ENCODE assay signal across 8 cellular contexts in genomic region chr3:51385621-51386091, GRCh38. TPM values are rescaled to one million over a fixed set of nuclear protein-coding genes. Genes with fewer than 3 reads are reported as not detected.
A peak's percentile ranks its signal among the peaks of the same experiment; 100 is the strongest.
DNase-seq lines count a peak whose midpoint lies in the region; ATAC-seq, FAIRE-seq and TF ChIP-seq lines count a peak whose summit lies in the region.

No MANE protein-coding gene starts in this region.

- H3K9me3 ChIP-seq in astrocyte (ENCODE audit: insufficient read depth, low read depth, low read length) (no peaks in the 10 kb centered on the region), right lobe of liver (no peaks in the 10 kb centered on the region), tibial nerve (no peaks in the 10 kb centered on the region)

- TF ChIP-seq EP300 in tibial nerve (IDR thresholded peaks at IDR 0.05) = no peak

- WGBS in right lobe of liver (ENCODE audit: insufficient coverage, low coverage, low lambda C conversion rate, missing lambda C conversion rate) = under 1% methylated on average over 13 of the region's 18 CpGs
- WGBS in tibial nerve, 2 donors = 4 to 5% methylated on average over 17 to 18 of the region's 18 CpGs

- H3K27ac Mint-ChIP-seq in activated naive CD4-positive, alpha-beta T cell treated with anti-CD3 and anti-CD28 coated beads, Interleukin-2, amount 50 U/mL, for 24 hours = peak overlapping the region; percentile 93
- peak overlapping the region; percentile 84 for H3K27ac Mint-ChIP-seq in astrocyte (ENCODE audit: unreplicated experiment)

- H3K9me3 Mint-ChIP-seq in activated naive CD4-positive, alpha-beta T cell treated with anti-CD3 and anti-CD28 coated beads, Interleukin-2, amount 50 U/mL, for 24 hours = no peaks in the 10 kb centered on the region
- H3K9me3 Mint-ChIP-seq in astrocyte (ENCODE audit: unreplicated experiment) = no peaks in the 10 kb centered on the region

- TF ChIP-seq CTCF in astrocyte (IDR thresholded peaks at IDR 0.05; ENCODE audit: insufficient read depth, low read depth, low read length) = no peak
- TF ChIP-seq CTCF in right lobe of liver (IDR thresholded peaks at IDR 0.05) = no peak
- no peak for TF ChIP-seq CTCF in tibial nerve (IDR thresholded peaks at IDR 0.05)

- no peak for TF ChIP-seq POLR2A in right lobe of liver (IDR thresholded peaks at IDR 0.05)
- TF ChIP-seq POLR2A in tibial nerve (IDR thresholded peaks at IDR 0.05) = no peak

- H3K4me3 Mint-ChIP-seq in activated naive CD4-positive, alpha-beta T cell treated with anti-CD3 and anti-CD28 coated beads, Interleukin-2, amount 50 U/mL, for 24 hours = peak overlapping the region; percentile 93
- H3K4me3 Mint-ChIP-seq in astrocyte (ENCODE audit: unreplicated experiment) = peak overlapping the region; percentile 97

- ATAC-seq in right lobe of liver (no peak), GM19351 (IDR thresholded peaks at IDR 0.05; ENCODE audit: unreplicated experiment) (no peak)

- peak overlapping the region; percentile 70 for H3K27ac ChIP-seq in astrocyte (ENCODE audit: low read depth, low read length)
- H3K27ac ChIP-seq in right lobe of liver = peak overlapping the region; percentile 57 to 80 (median 57)
- H3K27ac ChIP-seq in tibial nerve = peak overlapping the region; percentile 82 to 93 (median 90)

- peaks cover 64% of the 10 kb centered on the region for H3K79me2 ChIP-seq in astrocyte (ENCODE audit: insufficient read depth, low read length)

- H3K4me3 ChIP-seq in astrocyte (ENCODE audit: insufficient read depth, low read depth, low read length) = peak overlapping the region; percentile 99
- H3K4me3 ChIP-seq in right lobe of liver = peak overlapping the region; percentile 91 to 94 (median 94)
- H3K4me3 ChIP-seq in tibial nerve = peak overlapping the region; percentile 62 to 85 (median 71)

- peaks cover 19% of the 10 kb centered on the region for H3K36me3 ChIP-seq in astrocyte (ENCODE audit: insufficient read depth, low read length)
- H3K36me3 ChIP-seq in right lobe of liver = peaks cover 0 to 19% (median 11%) of the 10 kb centered on the region in 4 donors
- peaks cover 0 to 36% (median 7%) of the 10 kb centered on the region in 3 donors for H3K36me3 ChIP-seq in tibial nerve

- in situ Hi-C loops in KBM-7 (cut with MboI; ENCODE audit: low pct_unique_long_range_greater_than_20kb, low sequenced_read_pairs) = loop anchor here (25.0 kb wide), 1 partner anchor 723 kb away; the partner anchor contains the start of gene DOCK3

- H3K9ac ChIP-seq in astrocyte (ENCODE audit: low read length) = peak overlapping the region; percentile 100

- no peak overlapping the region for H2AFZ ChIP-seq in astrocyte (ENCODE audit: low read depth, low read length)

- no peak for FAIRE-seq in astrocyte (lab: Jason Lieb, UNC)

- peaks cover 38% of the 10 kb centered on the region for H3K4me1 ChIP-seq in astrocyte (ENCODE audit: insufficient read depth, low read length)
- peaks cover 0 to 52% (median 18%) of the 10 kb centered on the region in 4 donors for H3K4me1 ChIP-seq in right lobe of liver
- peaks cover 0 to 58% (median 24%) of the 10 kb centered on the region in 4 donors for H3K4me1 ChIP-seq in tibial nerve

- H4K20me1 ChIP-seq in astrocyte (ENCODE audit: insufficient read depth, low read length) = peaks cover 49% of the 10 kb centered on the region

- intact Hi-C loops in right lobe of liver (cut with DNase I) = no loop called here

- no peaks in the 10 kb centered on the region for H3K27me3 Mint-ChIP-seq in activated naive CD4-positive, alpha-beta T cell treated with anti-CD3 and anti-CD28 coated beads, Interleukin-2, amount 50 U/mL, for 24 hours
- no peaks in the 10 kb centered on the region for H3K27me3 Mint-ChIP-seq in astrocyte (ENCODE audit: low read depth, unreplicated experiment)

- H3K4me1 Mint-ChIP-seq in activated naive CD4-positive, alpha-beta T cell treated with anti-CD3 and anti-CD28 coated beads, Interleukin-2, amount 50 U/mL, for 24 hours = peaks cover 55% of the 10 kb centered on the region
- H3K4me1 Mint-ChIP-seq in astrocyte (ENCODE audit: low read depth, unreplicated experiment) = peaks cover 23% of the 10 kb centered on the region

- no peak for DNase-seq in activated naive CD4-positive, alpha-beta T cell treated with anti-CD3 and anti-CD28 coated beads, Interleukin-2, amount 50 U/mL, for 16 hours
- DNase-seq in astrocyte (ENCODE audit: low read depth) (no peak), right lobe of liver (peak in 1 of 3 donors; percentile 45), tibial nerve (ENCODE audit: low spot score in 2 of 2) (no peak), KBM-7 (no peak), UCSD-AML1 (lab: John Stamatoyannopoulos, UW; ENCODE audit: unreplicated experiment) (no peak)

- H3K27me3 ChIP-seq in astrocyte (ENCODE audit: insufficient read depth, low read length) (no peaks in the 10 kb centered on the region), right lobe of liver (no peaks in the 10 kb centered on the region), tibial nerve (no peaks in the 10 kb centered on the region)

- peak overlapping the region; percentile 90 for H3K4me2 ChIP-seq in astrocyte (ENCODE audit: low read length)

- peaks cover 12% of the 10 kb centered on the region for H3K36me3 Mint-ChIP-seq in activated naive CD4-positive, alpha-beta T cell treated with anti-CD3 and anti-CD28 coated beads, Interleukin-2, amount 50 U/mL, for 24 hours
- peaks cover 6% of the 10 kb centered on the region for H3K36me3 Mint-ChIP-seq in astrocyte (ENCODE audit: low read depth, unreplicated experiment)

RNA-seq across cellular contexts. Expression of gene MANF, which starts 0.6 kb away (rescaled TPM):
- total RNA-seq in astrocyte (125 and 131 TPM in 2 replicates), right lobe of liver (100 to 1,000 TPM in 2 of 6 experiments, 10 to 100 TPM in 4; 60.9 to 128 (median 81.8) TPM), tibial nerve (10 to 100 TPM in 3 of 4 donors, 1 to 10 TPM in 1; 9.8 to 28.4 (median 23.0) TPM)

RNA-seq across cellular contexts. Expression of gene RBM15B, which starts 5.4 kb away (rescaled TPM):
- total RNA-seq in astrocyte (23.5 and 24.3 TPM in 2 replicates), right lobe of liver (10 to 100 TPM in 2 of 6 experiments, 1 to 10 TPM in 4; 7.1 to 14.1 (median 9.4) TPM), tibial nerve (10 to 100 TPM; 22.6 to 32.4 (median 26.0) TPM)
